In genomic region chr1:162108426-162108825, GRCh38 we compare ENCODE assay signal across 19 cellular contexts.
"Had no signal": no experiment of that assay in that cellular context is flagged by ENCODE, and none has a peak within 500 bp of the region (broad histone marks: within the 10 kb centered on the region; RNA-seq: fewer than 3 reads in every experiment).

No MANE protein-coding gene starts in this region.

- H3K27ac ChIP-seq: HL-60 had no signal

- H3K4me2 ChIP-seq: SK-N-SH had no signal

- H3K4me3 ChIP-seq: MG63 had no signal

- H3K9ac ChIP-seq: SK-N-SH had no signal

- DNase-seq: Karpas-422, KBM-7, MG63, NCI-H1092 treated with DMSO at 0.1 percent for 48 hours, NCI-H1436, NCI-H187, NCI-H2029, NCI-H2081 treated with DMSO at 0.1 percent for 48 hours, NCI-H2171, NCI-H226, NCI-H446, NCI-H510A, NCI-H524 treated with DMSO at 0.1 percent for 48 hours, NCI-H69, NCI-H774, RPMI8226, SHP77, SK-N-SH had no signal

- H3K9me3 ChIP-seq: SK-N-SH had no signal

- H3K36me3 ChIP-seq: MG63 had no signal
